Comparison of ENCODE assay signal across 21 cellular contexts in the genomic region with DNA sequence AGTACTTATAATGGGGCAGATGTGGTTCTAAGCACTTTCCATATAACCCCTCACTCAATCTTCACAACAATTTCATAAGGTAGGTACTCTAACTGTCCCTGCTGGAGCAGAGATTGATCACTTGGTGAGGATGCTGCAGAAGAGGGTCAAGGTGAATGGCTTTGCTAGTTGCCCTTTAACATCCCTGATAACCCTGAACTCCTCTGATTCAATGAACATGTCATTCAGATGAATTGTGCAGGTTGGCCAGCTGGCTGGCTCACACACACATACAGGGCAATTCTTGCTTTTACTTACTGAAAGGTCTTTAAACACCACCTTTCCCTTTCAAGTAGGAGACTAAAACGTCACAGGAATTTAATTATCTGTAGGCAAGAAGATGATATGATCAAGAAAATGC.
DNase-seq lines count a peak whose midpoint lies in the region.
"Had no signal": no experiment of that assay in that cellular context is flagged by ENCODE, and none has a peak within 500 bp of the region (broad histone marks: within the 10 kb centered on the region; RNA-seq: fewer than 3 reads in every experiment).

No MANE protein-coding gene starts in this region.

- CTCF ChIA-PET in activated naive CD4-positive, alpha-beta T cell treated with anti-CD3 and anti-CD28 coated beads for 36 hours (lab: Charles Lee), result interaction anchor here (0.6 kb wide), 1 partner anchor 15 kb away, joined by 3 read pairs; no protein-coding TSS in a partner anchor

- H3K36me3 ChIP-seq in KOPT-K1 (ENCODE audit: insufficient read depth, low read length), result peaks cover 5% of the 10 kb centered on the region
- H3K36me3 ChIP-seq: BE2C; BLaER1 treated with 17β-estradiol and CSF1 and Interleukin-3, amounts not matched to agents 10 nM and 100 nM; HAP-1 had no signal

- peaks cover 20% of the 10 kb centered on the region for H3K9me3 Mint-ChIP-seq in activated CD4-positive, alpha-beta T cell treated with anti-CD3 and anti-CD28 coated beads, Interleukin-2, amount 10 ng/mL, durations not matched to agents 24 days and 14 days
- peaks cover 4% of the 10 kb centered on the region for H3K9me3 Mint-ChIP-seq in activated naive CD4-positive, alpha-beta T cell treated with anti-CD3 and anti-CD28 coated beads for 36 hours

- H3K27ac Mint-ChIP-seq in activated CD4-positive, alpha-beta T cell treated with anti-CD3 and anti-CD28 coated beads, Interleukin-2, amount 10 ng/mL, durations not matched to agents 24 days and 14 days, result no peak overlapping the region
- H3K27ac Mint-ChIP-seq in activated naive CD4-positive, alpha-beta T cell treated with anti-CD3 and anti-CD28 coated beads for 36 hours, result peak overlapping the region; percentile 28
- H3K27ac Mint-ChIP-seq: CD14-positive monocyte; CD4-positive, alpha-beta memory T cell; HFFc6 had no signal

- intact Hi-C loops in activated CD4-positive, alpha-beta T cell treated with anti-CD3 and anti-CD28 coated beads, Interleukin-2, amount 10 ng/mL, durations not matched to agents 24 days and 14 days (cut with micrococcal nuclease), result no loop called here
- intact Hi-C loops in activated naive CD4-positive, alpha-beta T cell treated with anti-CD3 and anti-CD28 coated beads for 36 hours (cut with micrococcal nuclease), result no loop called here
- intact Hi-C loops in head of caudate nucleus (cut with DNase I), result no loop called here

- peak; percentile 52 for DNase-seq in activated CD4-positive, alpha-beta T cell treated with anti-CD3 and anti-CD28 coated beads, Interleukin-2, amount 10 ng/mL, durations not matched to agents 24 days and 14 days
- DNase-seq in activated CD4-positive, alpha-beta T cell treated with anti-CD3 and anti-CD28 coated beads for 4 hours, result no peak
- DNase-seq in activated naive CD4-positive, alpha-beta T cell treated with anti-CD3 and anti-CD28 coated beads for 36 hours, result peak; percentile 51
- DNase-seq in activated naive CD4-positive, alpha-beta T cell treated with anti-CD3 and anti-CD28 coated beads, Interleukin-2, amount 50 U/mL, for 16 hours, result no peak
- no peak for DNase-seq in COR-L47 (lab: John Stamatoyannopoulos, UW)
- DNase-seq in head of caudate nucleus, result no peak
- DNase-seq: 8988T; ACHN; AML-193; BE2C; Caco-2; CD4-positive, alpha-beta memory T cell; DMS153; DND-41; GOT3; HFFc6 had no signal

- H3K27ac ChIP-seq in KOPT-K1 (ENCODE audit: low read depth, low read length, poor library complexity, severe bottlenecking), result peak overlapping the region; percentile 10
- H3K27ac ChIP-seq: A549; BLaER1 treated with 17β-estradiol and CSF1 and Interleukin-3, amounts not matched to agents 10 nM and 100 nM had no signal

- peaks cover 20% of the 10 kb centered on the region for H3K4me1 Mint-ChIP-seq in activated CD4-positive, alpha-beta T cell treated with anti-CD3 and anti-CD28 coated beads, Interleukin-2, amount 10 ng/mL, durations not matched to agents 24 days and 14 days
- H3K4me1 Mint-ChIP-seq in activated naive CD4-positive, alpha-beta T cell treated with anti-CD3 and anti-CD28 coated beads for 36 hours (ENCODE audit: low read depth), result peaks cover 68% of the 10 kb centered on the region

- H3K4me3 Mint-ChIP-seq in activated CD4-positive, alpha-beta T cell treated with anti-CD3 and anti-CD28 coated beads, Interleukin-2, amount 10 ng/mL, durations not matched to agents 24 days and 14 days, result no peak overlapping the region
- H3K4me3 Mint-ChIP-seq in activated naive CD4-positive, alpha-beta T cell treated with anti-CD3 and anti-CD28 coated beads for 36 hours, result no peak overlapping the region
- H3K4me3 Mint-ChIP-seq: CD14-positive monocyte; CD4-positive, alpha-beta memory T cell; HFFc6 had no signal

- H3K27me3 Mint-ChIP-seq in activated CD4-positive, alpha-beta T cell treated with anti-CD3 and anti-CD28 coated beads, Interleukin-2, amount 10 ng/mL, durations not matched to agents 24 days and 14 days, result no peaks in the 10 kb centered on the region
- no peaks in the 10 kb centered on the region for H3K27me3 Mint-ChIP-seq in activated naive CD4-positive, alpha-beta T cell treated with anti-CD3 and anti-CD28 coated beads for 36 hours (ENCODE audit: low read depth)
- H3K27me3 Mint-ChIP-seq: CD4-positive, alpha-beta memory T cell had no signal

- no peaks in the 10 kb centered on the region for H3K9me3 ChIP-seq in KOPT-K1 (ENCODE audit: insufficient read depth, low read length, poor library complexity, severe bottlenecking)
- H3K9me3 ChIP-seq: A549; BE2C; BLaER1 treated with 17β-estradiol and CSF1 and Interleukin-3, amounts not matched to agents 10 nM and 100 nM; Caco-2; HAP-1 had no signal

- H3K36me3 Mint-ChIP-seq in activated CD4-positive, alpha-beta T cell treated with anti-CD3 and anti-CD28 coated beads, Interleukin-2, amount 10 ng/mL, durations not matched to agents 24 days and 14 days (ENCODE audit: low read depth), result peaks cover 47% of the 10 kb centered on the region
- peaks cover 5% of the 10 kb centered on the region for H3K36me3 Mint-ChIP-seq in activated naive CD4-positive, alpha-beta T cell treated with anti-CD3 and anti-CD28 coated beads for 36 hours (ENCODE audit: low read depth)
- H3K36me3 Mint-ChIP-seq: CD14-positive monocyte had no signal

Comparison
In these comparisons a context has a peak if more than half of its experiments do, and no peak if none do; other contexts are left out.
1. DNase-seq: peak in activated CD4-positive, alpha-beta T cell treated with anti-CD3 and anti-CD28 coated beads, Interleukin-2, amount 10 ng/mL, durations not matched to agents 24 days and 14 days (single experiment) and activated naive CD4-positive, alpha-beta T cell treated with anti-CD3 and anti-CD28 coated beads for 36 hours (single experiment); none in activated CD4-positive, alpha-beta T cell treated with anti-CD3 and anti-CD28 coated beads for 4 hours (0 of 2), activated naive CD4-positive, alpha-beta T cell treated with anti-CD3 and anti-CD28 coated beads, Interleukin-2, amount 50 U/mL, for 16 hours (single experiment), COR-L47 (single experiment) and head of caudate nucleus (0 of 42).